In the genomic region with DNA sequence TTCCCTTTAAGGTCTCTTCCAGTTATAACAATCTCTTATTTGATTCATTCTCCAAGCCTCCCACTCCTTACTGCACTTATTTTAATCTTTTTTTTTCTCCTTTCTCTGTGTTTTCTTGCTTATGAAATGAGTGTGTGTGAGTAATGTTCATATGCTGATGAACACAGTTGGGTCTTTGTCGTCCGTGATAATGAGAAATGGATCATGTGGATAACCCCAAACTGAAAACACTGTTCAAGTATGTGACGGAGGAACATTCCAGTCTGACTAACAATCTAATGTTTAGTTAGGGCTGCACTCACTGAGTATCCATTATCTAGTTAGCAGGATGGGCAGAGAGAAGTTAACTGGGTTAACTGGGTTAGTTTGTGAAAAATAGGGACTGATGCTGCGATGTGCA, we compare ENCODE assay signal across 13 cellular contexts.
DNase-seq lines count a peak whose midpoint lies in the region; ATAC-seq lines count a peak whose summit lies in the region.
"Had no signal": no experiment of that assay in that cellular context is flagged by ENCODE, and none has a peak within 500 bp of the region (broad histone marks: within the 10 kb centered on the region; RNA-seq: fewer than 3 reads in every experiment).

No MANE protein-coding gene starts in this region.

- peaks cover 42% of the 10 kb centered on the region for H3K4me1 Mint-ChIP-seq in activated T-cell treated with anti-CD3 and anti-CD28 coated beads, Interleukin-2, amount 50 U/mL, for 72 hours (ENCODE audit: low read depth)
- peaks cover 40% of the 10 kb centered on the region for H3K4me1 Mint-ChIP-seq in activated T-helper 1 cell treated with anti-CD3 and anti-CD28 coated beads, Interleukin-12 subunit alpha, Interleukin-12 subunit beta, Interleukin-2, Interleukin-4 antibody, amounts not matched to agents 30 ng/mL and 10 ng/mL and 1 ng/mL, durations not matched to agents 14 hours and 24 hours and 36 hours (ENCODE audit: low read depth)

- DNase-seq in activated T-cell treated with anti-CD3 and anti-CD28 coated beads, Interleukin-2, amount 50 U/mL, for 72 hours: peak in 1 of 2 donors; percentile 8
- no peak for DNase-seq in activated T-cell treated with anti-CD3 and anti-CD28 coated beads for 4 hours
- DNase-seq in activated T-helper 1 cell treated with anti-CD3 and anti-CD28 coated beads, Interleukin-12 subunit alpha, Interleukin-12 subunit beta, Interleukin-2, Interleukin-4 antibody, amounts not matched to agents 30 ng/mL and 10 ng/mL and 1 ng/mL, durations not matched to agents 14 hours and 24 hours and 36 hours (ENCODE audit: low spot score): no peak
- peak; percentile 100 for DNase-seq in foreskin melanocyte
- peak; percentile 92 for DNase-seq in stromal cell of bone marrow (ENCODE audit: low read depth)
- DNase-seq in islet precursor cell: no peak
- no peak for DNase-seq in NCI-H446 treated with DMSO at 0.1 percent for 48 hours (lab: John Stamatoyannopoulos, UW)
- DNase-seq: activated CD4-positive, alpha-beta T cell treated with anti-CD3 and anti-CD28 coated beads, Interleukin-2, amount 10 ng/mL, durations not matched to agents 7 days and 5 days; trophoblast cell had no signal

- H3K27me3 Mint-ChIP-seq in activated T-cell treated with anti-CD3 and anti-CD28 coated beads, Interleukin-2, amount 50 U/mL, for 72 hours (ENCODE audit: low read depth): no peaks in the 10 kb centered on the region
- H3K27me3 Mint-ChIP-seq in activated T-helper 1 cell treated with anti-CD3 and anti-CD28 coated beads, Interleukin-12 subunit alpha, Interleukin-12 subunit beta, Interleukin-2, Interleukin-4 antibody, amounts not matched to agents 30 ng/mL and 10 ng/mL and 1 ng/mL, durations not matched to agents 14 hours and 24 hours and 36 hours (ENCODE audit: insufficient read depth): peaks cover 2% of the 10 kb centered on the region
- H3K27me3 Mint-ChIP-seq: activated CD4-positive, alpha-beta T cell treated with anti-CD3 and anti-CD28 coated beads, Interleukin-2, amount 10 ng/mL, durations not matched to agents 7 days and 5 days; B cell; central memory CD8-positive, alpha-beta T cell had no signal

- intact Hi-C loops in activated T-helper 1 cell treated with anti-CD3 and anti-CD28 coated beads, Interleukin-12 subunit alpha, Interleukin-12 subunit beta, Interleukin-2, Interleukin-4 antibody, amounts not matched to agents 30 ng/mL and 10 ng/mL and 1 ng/mL, durations not matched to agents 14 hours and 24 hours and 36 hours (cut with micrococcal nuclease): loop anchor here (1.0 to 10.0 kb wide), 10 partner anchors 33 to 660 kb away; partner anchors contain the start of gene DUSP10

- ATAC-seq in activated T-cell treated with anti-CD3 and anti-CD28 coated beads, Interleukin-2, amount 50 U/mL, for 72 hours (replicated peaks in 1 of 2): peak; percentile 72 to 76
- ATAC-seq in GM21619 (IDR thresholded peaks at IDR 0.05; ENCODE audit: unreplicated experiment): no peak

- no peaks in the 10 kb centered on the region for H3K9me3 Mint-ChIP-seq in activated T-cell treated with anti-CD3 and anti-CD28 coated beads, Interleukin-2, amount 50 U/mL, for 72 hours
- H3K9me3 Mint-ChIP-seq in activated T-helper 1 cell treated with anti-CD3 and anti-CD28 coated beads, Interleukin-12 subunit alpha, Interleukin-12 subunit beta, Interleukin-2, Interleukin-4 antibody, amounts not matched to agents 30 ng/mL and 10 ng/mL and 1 ng/mL, durations not matched to agents 14 hours and 24 hours and 36 hours: peaks cover 17% of the 10 kb centered on the region
- H3K9me3 Mint-ChIP-seq: activated CD4-positive, alpha-beta T cell treated with anti-CD3 and anti-CD28 coated beads, Interleukin-2, amount 10 ng/mL, durations not matched to agents 7 days and 5 days; central memory CD8-positive, alpha-beta T cell; neural progenitor cell had no signal

- H3K4me3 Mint-ChIP-seq in activated T-cell treated with anti-CD3 and anti-CD28 coated beads, Interleukin-2, amount 50 U/mL, for 72 hours: peak overlapping the region; percentile 52 to 76
- peak overlapping the region; percentile 2 for H3K4me3 Mint-ChIP-seq in activated T-helper 1 cell treated with anti-CD3 and anti-CD28 coated beads, Interleukin-12 subunit alpha, Interleukin-12 subunit beta, Interleukin-2, Interleukin-4 antibody, amounts not matched to agents 30 ng/mL and 10 ng/mL and 1 ng/mL, durations not matched to agents 14 hours and 24 hours and 36 hours
- H3K4me3 Mint-ChIP-seq: activated CD4-positive, alpha-beta T cell treated with anti-CD3 and anti-CD28 coated beads, Interleukin-2, amount 10 ng/mL, durations not matched to agents 7 days and 5 days; B cell; central memory CD8-positive, alpha-beta T cell; neural progenitor cell had no signal

- peaks cover 0 to 3% of the 10 kb centered on the region in 2 donors for H3K36me3 Mint-ChIP-seq in activated T-cell treated with anti-CD3 and anti-CD28 coated beads, Interleukin-2, amount 50 U/mL, for 72 hours (ENCODE audit: insufficient read depth in 2 of 2)
- peaks cover 3% of the 10 kb centered on the region for H3K36me3 Mint-ChIP-seq in activated T-helper 1 cell treated with anti-CD3 and anti-CD28 coated beads, Interleukin-12 subunit alpha, Interleukin-12 subunit beta, Interleukin-2, Interleukin-4 antibody, amounts not matched to agents 30 ng/mL and 10 ng/mL and 1 ng/mL, durations not matched to agents 14 hours and 24 hours and 36 hours (ENCODE audit: low read depth)
- H3K36me3 Mint-ChIP-seq: neural progenitor cell had no signal

- peak overlapping the region; percentile 92 for H3K27ac Mint-ChIP-seq in activated T-cell treated with anti-CD3 and anti-CD28 coated beads, Interleukin-2, amount 50 U/mL, for 72 hours
- H3K27ac Mint-ChIP-seq in activated T-helper 1 cell treated with anti-CD3 and anti-CD28 coated beads, Interleukin-12 subunit alpha, Interleukin-12 subunit beta, Interleukin-2, Interleukin-4 antibody, amounts not matched to agents 30 ng/mL and 10 ng/mL and 1 ng/mL, durations not matched to agents 14 hours and 24 hours and 36 hours: peak overlapping the region; percentile 77
- H3K27ac Mint-ChIP-seq: activated CD4-positive, alpha-beta T cell treated with anti-CD3 and anti-CD28 coated beads, Interleukin-2, amount 10 ng/mL, durations not matched to agents 7 days and 5 days; B cell; neural progenitor cell had no signal

Comparison
In these comparisons a context has a peak if more than half of its experiments do, and no peak if none do; other contexts are left out.
1. DNase-seq: peak in foreskin melanocyte (single experiment) and stromal cell of bone marrow (single experiment); none in activated T-cell treated with anti-CD3 and anti-CD28 coated beads for 4 hours (single experiment), activated T-helper 1 cell treated with anti-CD3 and anti-CD28 coated beads, Interleukin-12 subunit alpha, Interleukin-12 subunit beta, Interleukin-2, Interleukin-4 antibody, amounts not matched to agents 30 ng/mL and 10 ng/mL and 1 ng/mL, durations not matched to agents 14 hours and 24 hours and 36 hours (single experiment), islet precursor cell (single experiment) and NCI-H446 treated with DMSO at 0.1 percent for 48 hours (single experiment).